Comparison of ENCODE assay signal across 9 cellular contexts in the genomic region with DNA sequence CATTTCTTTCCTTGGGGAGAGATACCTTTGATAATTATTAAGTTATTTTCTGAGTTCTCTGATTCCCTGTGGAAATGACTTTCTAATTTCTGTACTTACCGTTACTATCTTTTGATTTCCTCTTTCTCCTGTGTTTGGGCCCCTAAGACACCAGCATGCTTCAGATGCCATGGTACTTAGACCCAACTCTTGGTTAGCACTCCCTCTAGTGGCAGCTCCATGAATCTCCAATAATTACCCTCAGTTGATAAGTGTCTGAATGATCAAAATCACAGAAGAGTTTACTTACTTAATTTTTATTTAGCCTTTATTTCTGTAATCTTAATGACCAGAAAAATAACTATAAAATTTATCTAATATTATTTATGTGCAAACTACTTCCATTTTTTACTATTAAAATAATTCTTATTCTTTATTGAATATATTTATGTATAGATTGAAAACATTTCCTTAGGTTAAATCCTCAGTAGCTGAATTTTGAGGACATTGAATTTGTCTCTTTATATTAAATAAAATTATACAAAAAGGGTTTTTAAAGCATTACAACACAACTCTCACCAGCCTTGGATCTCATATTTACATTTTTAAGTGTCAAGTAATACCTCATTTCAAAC.
DNase-seq lines count a peak whose midpoint lies in the region; FAIRE-seq and TF ChIP-seq lines count a peak whose summit lies in the region.
"Had no signal": no experiment of that assay in that cellular context is flagged by ENCODE, and none has a peak within 500 bp of the region (broad histone marks: within the 10 kb centered on the region; RNA-seq: fewer than 3 reads in every experiment).

No MANE protein-coding gene starts in this region.

- no TSS peak for BruUV-seq in endothelial cell of umbilical vein (replicated peaks; lab: Mats Ljungman, UMichigan)

- no peak overlapping the region for H3K9ac ChIP-seq in H9 (ENCODE audit: extremely low read depth, insufficient read length, low read length)
- no peak overlapping the region for H3K9ac ChIP-seq in endothelial cell of umbilical vein (replicated peaks; ENCODE audit: extremely low read depth, insufficient read depth, low read length)

- no peaks in the 10 kb centered on the region for H3K23me2 ChIP-seq in H9 (ENCODE audit: insufficient read length, low read depth, low read length, poor library complexity, severe bottlenecking)

- no peak overlapping the region for H4K91ac ChIP-seq in H9 (ENCODE audit: insufficient read length, low read depth, low read length)

- intact Hi-C loops in endothelial cell of umbilical vein (cut with micrococcal nuclease): loop anchor here (1.0 to 5.0 kb wide), 3 partner anchors 199 to 457 kb away; no protein-coding TSS in a partner anchor

- no peaks in the 10 kb centered on the region; the same call in 1 of the 2 replicates for H3K27me3 Mint-ChIP-seq in H9 (ENCODE audit: low read depth)

- H2BK120ac ChIP-seq in H9 (ENCODE audit: low read depth, low read length, poor library complexity, severe bottlenecking): no peak overlapping the region

- no peak overlapping the region for H3T11ph ChIP-seq in H9 (ENCODE audit: low read length)

- no peaks in the 10 kb centered on the region for H3K9me1 ChIP-seq in endothelial cell of umbilical vein (replicated peaks; ENCODE audit: control insufficient read depth, extremely low read depth, insufficient read depth, low read length)

- peak; percentile 88 for TF ChIP-seq CTCF in AG04450 (IDR thresholded peaks at IDR 0.05; ENCODE audit: low read depth, low read length)
- peak; percentile 91 for TF ChIP-seq CTCF in H9 (conservative IDR thresholded peaks at IDR 0.05)
- TF ChIP-seq CTCF in endothelial cell of umbilical vein (IDR thresholded peaks at IDR 0.05; ENCODE audit: extremely low read depth in 1 of 2, insufficient read depth in 1 of 2, low read depth in 1 of 2, low read length in 2 of 2): peak; percentile 62 to 67

- CTCF ChIA-PET in AG04450 (lab: Charles Lee): interaction anchor here (0.8 to 2.0 kb wide), 19 partner anchors 8 to 459 kb away, joined by 3 to 10 read pairs (median 3); no protein-coding TSS in a partner anchor
- CTCF ChIA-PET in endothelial cell of umbilical vein (lab: Charles Lee): interaction anchor here (0.8 to 2.0 kb wide), 24 partner anchors 11 to 708 kb away, joined by 3 to 30 read pairs (median 3); no protein-coding TSS in a partner anchor

- H4K20me1 ChIP-seq in H9 (ENCODE audit: control insufficient read depth, insufficient read depth, insufficient read length) (no peaks in the 10 kb centered on the region), endothelial cell of umbilical vein (replicated peaks; ENCODE audit: control insufficient read depth, extremely low read depth, insufficient read depth, low read length) (no peaks in the 10 kb centered on the region)

- H2AK5ac ChIP-seq in H9 (ENCODE audit: insufficient read length, low read length): no peak overlapping the region

- H3K4ac ChIP-seq in H9 (ENCODE audit: low read depth, low read length): no peak overlapping the region

- no peak overlapping the region for H3K56ac ChIP-seq in H9 (ENCODE audit: insufficient read length, low read depth, low read length)

- H3K9me3 Mint-ChIP-seq in H9: no peaks in the 10 kb centered on the region; a peak in 1 of 5 replicates

- H2BK12ac ChIP-seq in H9 (ENCODE audit: insufficient read length, low read depth, low read length): no peak overlapping the region

- H3K4me2 ChIP-seq in H9 (ENCODE audit: insufficient read depth, insufficient read length, low read length): no peak overlapping the region
- no peak overlapping the region for H3K4me2 ChIP-seq in endothelial cell of umbilical vein (ENCODE audit: insufficient read depth, low read length)

- no CpG with 5 or more reads among the region's 1 CpG for WGBS in H9 (ENCODE audit: extremely low coverage, insufficient read length, low lambda C conversion rate)

- no peak overlapping the region for H2AFZ ChIP-seq in H9 (ENCODE audit: low read length)
- no peak overlapping the region for H2AFZ ChIP-seq in endothelial cell of umbilical vein (ENCODE audit: low read depth, low read length)

- no peak overlapping the region for H4K5ac ChIP-seq in H9 (ENCODE audit: insufficient read length, low read depth, low read length)

- H3K27ac Mint-ChIP-seq in H9: no peak overlapping the region

- TF ChIP-seq POLR2A in endothelial cell of umbilical vein (IDR thresholded peaks at IDR 0.05; ENCODE audit: low read depth, low read length): no peak

- no peaks in the 10 kb centered on the region for H3K27me3 ChIP-seq in AG04450 (ENCODE audit: control insufficient read depth, insufficient read depth, low read length)
- no peaks in the 10 kb centered on the region for H3K27me3 ChIP-seq in H9 (ENCODE audit: insufficient read depth, low read length)
- H3K27me3 ChIP-seq in SJCRH30: no peaks in the 10 kb centered on the region
- H3K27me3 ChIP-seq in endothelial cell of umbilical vein (ENCODE audit: control insufficient read depth in 2 of 2, insufficient read depth in 2 of 2, low read length in 2 of 2): peaks cover 0 to 2% of the 10 kb centered on the region in 2 experiments
- H3K27me3 ChIP-seq: SJSA1 had no signal

- POLR2A ChIA-PET in AG04450 (lab: Yijun Ruan, JAX): no interaction called here
- POLR2A ChIA-PET in endothelial cell of umbilical vein (lab: Charles Lee): no interaction called here

- no peaks in the 10 kb centered on the region for H3K4me1 ChIP-seq in H9 (ENCODE audit: insufficient read depth, low read length)
- peaks cover 50% of the 10 kb centered on the region for H3K4me1 ChIP-seq in SJCRH30
- no peaks in the 10 kb centered on the region for H3K4me1 ChIP-seq in endothelial cell of umbilical vein (ENCODE audit: control insufficient read depth, extremely low read depth, insufficient read depth, low read length)
- H3K4me1 ChIP-seq: SJSA1 had no signal

- H3K4me1 Mint-ChIP-seq in H9: peaks cover 0 to 3% of the 10 kb centered on the region in 2 experiments; a peak in 2 of 4 replicates

- H3K9me3 ChIP-seq in AG04450 (ENCODE audit: control insufficient read depth, insufficient read depth, low read length) (no peaks in the 10 kb centered on the region), H9 (ENCODE audit: control insufficient read depth, low read depth, low read length) (no peaks in the 10 kb centered on the region), SJCRH30 (replicated peaks) (no peaks in the 10 kb centered on the region), endothelial cell of umbilical vein (replicated peaks; ENCODE audit: control insufficient read depth, insufficient read depth, low read length) (no peaks in the 10 kb centered on the region)
- H3K9me3 ChIP-seq: SJSA1 had no signal

- H3K4me3 Mint-ChIP-seq in H9: no peak overlapping the region

- H3K79me1 ChIP-seq in H9 (ENCODE audit: insufficient read depth, low read depth, low read length, poor library complexity, severe bottlenecking): no peaks in the 10 kb centered on the region

- H3K23ac ChIP-seq in H9 (ENCODE audit: insufficient read length, low read depth, low read length): no peak overlapping the region

- H3K14ac ChIP-seq in H9 (ENCODE audit: insufficient read depth, low read length): no peak overlapping the region

- H3K79me2 ChIP-seq in H9 (ENCODE audit: insufficient read depth, low read length) (no peaks in the 10 kb centered on the region), endothelial cell of umbilical vein (ENCODE audit: control insufficient read depth, insufficient read depth, low read length) (no peaks in the 10 kb centered on the region)

- H3K27ac ChIP-seq in AG04450 (ENCODE audit: low read depth, low read length): no peak overlapping the region
- H3K27ac ChIP-seq in H9 (ENCODE audit: insufficient read length, low read depth, low read length): no peak overlapping the region
- peak overlapping the region; percentile 37 for H3K27ac ChIP-seq in SJCRH30
- H3K27ac ChIP-seq in endothelial cell of umbilical vein (ENCODE audit: insufficient read depth, low read depth, low read length): no peak overlapping the region
- H3K27ac ChIP-seq: SJSA1 had no signal

- H3K36me3 ChIP-seq in SJCRH30 (no peaks in the 10 kb centered on the region), endothelial cell of umbilical vein (ENCODE audit: control insufficient read depth in 2 of 2, extremely low read depth in 1 of 2, insufficient read depth in 2 of 2, low read length in 2 of 2) (no peaks in the 10 kb centered on the region)
- H3K36me3 ChIP-seq: SJSA1 had no signal

- no peaks in the 10 kb centered on the region; a peak in 1 of 7 replicates for H3K36me3 Mint-ChIP-seq in H9 (ENCODE audit: insufficient read depth in 1 of 3, low read depth in 3 of 3)

- H4K8ac ChIP-seq in H9 (replicated peaks; ENCODE audit: insufficient read length, low read depth, low read length): no peak overlapping the region

- no peak overlapping the region for H2BK5ac ChIP-seq in H9 (ENCODE audit: insufficient read length, low read length)

- no peak overlapping the region for H3K18ac ChIP-seq in H9 (ENCODE audit: insufficient read length, low read depth, low read length)

- dilution Hi-C loops in endothelial cell of umbilical vein (cut with MboI; ENCODE audit: extremely low pct_ligation_motif_present, low sequenced_read_pairs): no loop called here

- peak; percentile 61 for FAIRE-seq in endothelial cell of umbilical vein (lab: Jason Lieb, UNC)

- H3K4me3 ChIP-seq in AG04450 (ENCODE audit: low read depth, low read length) (no peak overlapping the region), SJCRH30 (no peak overlapping the region), endothelial cell of umbilical vein (replicated peaks in 1 of 3; ENCODE audit: insufficient read depth in 1 of 3, low read depth in 1 of 3, low read length in 3 of 3) (no peak overlapping the region)
- H3K4me3 ChIP-seq: SJSA1 had no signal

- DNase-seq in AG04450 (ENCODE audit: low read depth, low spot score) (peak; percentile 15), GM04504 (ENCODE audit: low read depth) (peak; percentile 39), H9 (peak; percentile 42), Kasumi-1 (lab: John Stamatoyannopoulos, UW) (peak; percentile 77 to 83), SJCRH30 (peak; percentile 72 to 96), endothelial cell of umbilical vein (ENCODE audit: low read depth, low spot score) (peak; percentile 65), mucosa of gallbladder (ENCODE audit: low spot score) (peak; percentile 50), ecto neural progenitor cell (ENCODE audit: low spot score) (no peak)

- no peak overlapping the region for H2BK20ac ChIP-seq in H9 (ENCODE audit: low read depth, low read length, poor library complexity, severe bottlenecking)

- H2BK15ac ChIP-seq in H9 (ENCODE audit: low read depth, low read length): no peak overlapping the region

TF ChIP-seq in endothelial cell of umbilical vein, 7 proteins besides CTCF, POLR2A, EP300 and RAD21 (continues in another document):
- TF ChIP-seq EZH2 (IDR thresholded peaks at IDR 0.05; ENCODE audit: borderline replicate concordance, low read depth, low read length, severe bottlenecking) (no peak), FOS (IDR thresholded peaks at IDR 0.05; ENCODE audit: borderline replicate concordance, insufficient read depth, low read length) (no peak), GATA2 (IDR thresholded peaks at IDR 0.05; ENCODE audit: insufficient read depth, insufficient read length, low read depth, low read length) (no peak), MYC (IDR thresholded peaks at IDR 0.05; ENCODE audit: low read depth, low read length) (no peak)
